In the genomic region with DNA sequence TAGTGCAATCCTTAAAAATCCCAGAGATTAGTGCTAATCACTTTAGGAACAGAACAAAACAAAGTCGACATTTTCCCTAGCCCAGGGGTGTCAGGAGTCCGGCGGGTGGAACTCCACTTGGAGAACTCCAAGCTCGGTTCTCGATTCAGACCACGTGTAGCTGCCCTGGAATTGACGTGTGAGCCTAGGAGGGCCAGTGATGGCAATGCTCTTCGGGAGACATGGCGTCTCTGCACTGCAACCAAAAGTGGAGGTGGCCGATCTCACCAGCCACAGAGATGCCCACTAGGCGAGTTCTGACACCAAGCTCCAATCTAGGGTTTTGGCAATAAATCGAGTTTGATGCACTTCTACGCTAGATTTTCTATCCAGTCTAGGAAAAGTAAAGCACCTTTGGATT, we compare ENCODE assay signal across 16 cellular contexts. TPM values are rescaled to one million over a fixed set of nuclear protein-coding genes. Genes with fewer than 3 reads are reported as not detected.
A peak's percentile ranks its signal among the peaks of the same experiment; 100 is the strongest.
DNase-seq lines count a peak whose midpoint lies in the region; ATAC-seq and TF ChIP-seq lines count a peak whose summit lies in the region.
"Had no signal": no experiment of that assay in that cellular context is flagged by ENCODE, and none has a peak within 500 bp of the region (broad histone marks: within the 10 kb centered on the region; RNA-seq: fewer than 3 reads in every experiment).

No MANE protein-coding gene starts in this region.

- H3K79me2 ChIP-seq in HCT116 (ENCODE audit: insufficient read depth, low read length) = no peaks in the 10 kb centered on the region

- no peak overlapping the region for H3K4me3 ChIP-seq in HCT116 (replicated peaks in 1 of 2; ENCODE audit: low read depth in 1 of 2, low read length in 2 of 2)
- no peak overlapping the region for H3K4me3 ChIP-seq in sigmoid colon
- H3K4me3 ChIP-seq: A549, HAP-1 had no signal

- no peaks in the 10 kb centered on the region for H3K9me2 ChIP-seq in HCT116 (ENCODE audit: insufficient read depth)

- TF ChIP-seq RAD21 in HCT116 (IDR thresholded peaks at IDR 0.05; ENCODE audit: low read depth) = no peak

- no peak overlapping the region for H3K4me2 ChIP-seq in HCT116 (ENCODE audit: low read length)
- H3K4me2 ChIP-seq: A549 had no signal

- BruUV-seq in HCT116 (replicated peaks; lab: Mats Ljungman, UMichigan) = TSS peak; percentile 14

- H3K9me3 Mint-ChIP-seq in chondrocyte (ENCODE audit: low read depth) (no peaks in the 10 kb centered on the region), neural crest cell (no peaks in the 10 kb centered on the region)
- H3K9me3 Mint-ChIP-seq: CD4-positive, alpha-beta memory T cell; HFFc6 had no signal

- H3K27ac Mint-ChIP-seq in chondrocyte (ENCODE audit: unreplicated experiment) (no peak overlapping the region), neural crest cell (ENCODE audit: unreplicated experiment) (peak overlapping the region; percentile 27)
- H3K27ac Mint-ChIP-seq: HFFc6 had no signal

- no peak for ATAC-seq in HCT116
- ATAC-seq: A549 had no signal

- H4K20me1 ChIP-seq in HCT116 (ENCODE audit: insufficient read depth) = peaks cover 25% of the 10 kb centered on the region

- TF ChIP-seq POLR2A in HCT116 (IDR thresholded peaks at IDR 0.05; ENCODE audit: borderline replicate concordance, extremely low read depth, insufficient read depth, insufficient read length) (no peak), sigmoid colon (IDR thresholded peaks at IDR 0.05) (no peak)

- no peak overlapping the region for H3K9ac ChIP-seq in HCT116 (ENCODE audit: low read length)

- CTCF ChIA-PET in HCT116 (lab: Charles Lee) = interaction anchor here (0.6 to 1.2 kb wide), 4 partner anchors 10 to 226 kb away, joined by 3 to 5 read pairs (median 3); no protein-coding TSS in a partner anchor

- H3K36me3 Mint-ChIP-seq in chondrocyte (ENCODE audit: low read depth) = peaks cover 35% of the 10 kb centered on the region
- H3K36me3 Mint-ChIP-seq in neural crest cell (ENCODE audit: low read depth) = peaks cover 14% of the 10 kb centered on the region

- POLR2A ChIA-PET in HCT116 (lab: Charles Lee) = no interaction called here

- H3K27ac ChIP-seq in HCT116 (ENCODE audit: low read depth, low read length) (no peak overlapping the region), sigmoid colon (no peak overlapping the region)
- H3K27ac ChIP-seq: A549, C4-2B had no signal

- no peak for TF ChIP-seq EP300 in sigmoid colon (IDR thresholded peaks at IDR 0.05)

- DNase-seq in HCT116 (ENCODE audit: low read depth, low spot score) = no peak
- DNase-seq in chondrocyte (ENCODE audit: low spot score) = peak; percentile 42
- DNase-seq in neural crest cell (ENCODE audit: low read depth, low spot score) = no peak
- peak; percentile 36 for DNase-seq in sigmoid colon
- DNase-seq in COR-L47 (lab: John Stamatoyannopoulos, UW) = no peak
- DNase-seq in NCI-H2196 (lab: John Stamatoyannopoulos, UW; ENCODE audit: unreplicated experiment) = no peak
- DNase-seq: BE2C; CD4-positive, alpha-beta memory T cell; DMS153; DMS79 treated with DMSO at 0.1 percent for 48 hours; EL; GOT3; HFFc6 had no signal

- H3K4me3 Mint-ChIP-seq in chondrocyte (ENCODE audit: unreplicated experiment) (no peak overlapping the region), neural crest cell (no peak overlapping the region)
- H3K4me3 Mint-ChIP-seq: CD4-positive, alpha-beta memory T cell; HFFc6 had no signal

- no peaks in the 10 kb centered on the region for H3K9me3 ChIP-seq in HCT116 (ENCODE audit: control insufficient read depth in 1 of 2, insufficient read depth in 1 of 2, low read depth in 1 of 2, low read length in 2 of 2)
- H3K9me3 ChIP-seq in sigmoid colon = no peaks in the 10 kb centered on the region
- H3K9me3 ChIP-seq: A549, BE2C, HAP-1 had no signal

- RAD21 ChIA-PET in HCT116 (lab: Charles Lee; ENCODE audit: low non-redundant PET in 1 of 2, low total read pairs in 2 of 2, uncharacterized antibody in 2 of 2, unreplicated experiment in 2 of 2) = no interaction called here

- H3K36me3 ChIP-seq in HCT116 (ENCODE audit: control insufficient read depth in 1 of 2, insufficient read depth in 2 of 2, low read length in 2 of 2) (peaks cover 21 to 26% of the 10 kb centered on the region in 2 experiments; a peak in 3 of 4 replicates), sigmoid colon (peaks cover 16 to 99% (median 44%) of the 10 kb centered on the region in 4 donors)

- intact Hi-C loops in HCT116 (cut with micrococcal nuclease) (loop anchor here (5.0 kb wide), 1 partner anchor 48 kb away; no protein-coding TSS in a partner anchor), sigmoid colon (cut with DNase I) (loop anchor here (10.0 kb wide), 1 partner anchor 135 kb away; no protein-coding TSS in a partner anchor)

- H2AFZ ChIP-seq in HCT116 (ENCODE audit: low read depth, low read length, poor library complexity, severe bottlenecking) = no peak overlapping the region

- WGBS in sigmoid colon, 2 donors = 93 to 94% methylated on average over 13 of the region's 13 CpGs

- H3K4me1 ChIP-seq in HCT116 (ENCODE audit: control insufficient read depth in 1 of 2, insufficient read depth in 2 of 2, low read length in 2 of 2) = peaks cover 24 to 42% of the 10 kb centered on the region in 2 experiments
- no peaks in the 10 kb centered on the region for H3K4me1 ChIP-seq in sigmoid colon
- H3K4me1 ChIP-seq: A549, HAP-1 had no signal

- H3K27me3 Mint-ChIP-seq in chondrocyte (ENCODE audit: low read depth) = no peaks in the 10 kb centered on the region
- no peaks in the 10 kb centered on the region for H3K27me3 Mint-ChIP-seq in neural crest cell (ENCODE audit: low read depth)
- H3K27me3 Mint-ChIP-seq: CD4-positive, alpha-beta memory T cell had no signal

- no peaks in the 10 kb centered on the region for H3K27me3 ChIP-seq in HCT116 (ENCODE audit: insufficient read depth, low read length)
- no peaks in the 10 kb centered on the region for H3K27me3 ChIP-seq in sigmoid colon
- H3K27me3 ChIP-seq: BE2C had no signal

- TF ChIP-seq CTCF in HCT116 (IDR thresholded peaks at IDR 0.05 in 2 of 3, conservative IDR thresholded peaks at IDR 0.05 in 1 of 3; ENCODE audit: borderline replicate concordance in 1 of 3, insufficient read depth in 1 of 3, low read depth in 2 of 3, low read length in 2 of 3) (no peak), chondrocyte (IDR thresholded peaks at IDR 0.05) (no peak), neural crest cell (conservative IDR thresholded peaks at IDR 0.05) (no peak), sigmoid colon (IDR thresholded peaks at IDR 0.05) (no peak)

- H3K4me1 Mint-ChIP-seq in chondrocyte (ENCODE audit: low read depth) (peaks cover 14% of the 10 kb centered on the region), neural crest cell (no peaks in the 10 kb centered on the region)

TF ChIP-seq in HCT116, 20 proteins besides CTCF, POLR2A, EP300 and RAD21:
- no peak for TF ChIP-seq EZH2 (IDR thresholded peaks at IDR 0.05)
- no peak for TF ChIP-seq SP1 (IDR thresholded peaks at IDR 0.05; ENCODE audit: low read depth)
- no peak for TF ChIP-seq CEBPB (IDR thresholded peaks at IDR 0.05; ENCODE audit: low read depth)
- TF ChIP-seq JUND (IDR thresholded peaks at IDR 0.05) = no peak
- TF ChIP-seq, protein P1, sequence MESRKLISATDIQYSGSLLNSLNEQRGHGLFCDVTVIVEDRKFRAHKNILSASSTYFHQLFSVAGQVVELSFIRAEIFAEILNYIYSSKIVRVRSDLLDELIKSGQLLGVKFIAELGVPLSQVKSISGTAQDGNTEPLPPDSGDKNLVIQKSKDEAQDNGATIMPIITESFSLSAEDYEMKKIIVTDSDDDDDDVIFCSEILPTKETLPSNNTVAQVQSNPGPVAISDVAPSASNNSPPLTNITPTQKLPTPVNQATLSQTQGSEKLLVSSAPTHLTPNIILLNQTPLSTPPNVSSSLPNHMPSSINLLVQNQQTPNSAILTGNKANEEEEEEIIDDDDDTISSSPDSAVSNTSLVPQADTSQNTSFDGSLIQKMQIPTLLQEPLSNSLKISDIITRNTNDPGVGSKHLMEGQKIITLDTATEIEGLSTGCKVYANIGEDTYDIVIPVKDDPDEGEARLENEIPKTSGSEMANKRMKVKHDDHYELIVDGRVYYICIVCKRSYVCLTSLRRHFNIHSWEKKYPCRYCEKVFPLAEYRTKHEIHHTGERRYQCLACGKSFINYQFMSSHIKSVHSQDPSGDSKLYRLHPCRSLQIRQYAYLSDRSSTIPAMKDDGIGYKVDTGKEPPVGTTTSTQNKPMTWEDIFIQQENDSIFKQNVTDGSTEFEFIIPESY (IDR thresholded peaks at IDR 0.05; ENCODE audit: extremely low read depth, insufficient replicate concordance, low read length) = no peak
- TF ChIP-seq CBX3 (IDR thresholded peaks at IDR 0.05; ENCODE audit: low read depth) = no peak
- no peak for TF ChIP-seq ELF1 (IDR thresholded peaks at IDR 0.05; ENCODE audit: borderline replicate concordance, low read depth)
- TF ChIP-seq ZFX (IDR thresholded peaks at IDR 0.05) = no peak
- TF ChIP-seq SRF (IDR thresholded peaks at IDR 0.05; ENCODE audit: low read depth) = no peak

RNA-seq across cellular contexts. Expression of a gene that starts 17.6 kb away (rescaled TPM):
- total RNA-seq in HCT116 (2021; ENCODE audit: unreplicated experiment) (93.8 TPM), chondrocyte (139 to 189 TPM (median 186 TPM) in 3 replicates), neural crest cell (37.9 and 40.7 TPM in 2 replicates), sigmoid colon (10 to 100 TPM; 50.0 to 62.6 (median 62.2) TPM)
- 104 and 108 TPM in 2 replicates for polyA plus RNA-seq in HCT116 (2012)
- 100 to 1,000 TPM in 1 of 3 donors, 10 to 100 TPM in 2; 48.0 to 137 (median 76.3) TPM for polyA plus RNA-seq in sigmoid colon

RNA-seq across cellular contexts. Expression of a gene that starts 26.2 kb away (rescaled TPM):
- total RNA-seq in HCT116 (2021; ENCODE audit: unreplicated experiment) (52.1 TPM), chondrocyte (30.3 to 37.2 TPM (median 30.6 TPM) in 3 replicates), neural crest cell (19.4 and 23.7 TPM in 2 replicates), sigmoid colon (100 to 1,000 TPM in 2 of 4 donors, 10 to 100 TPM in 2; 86.7 to 120 (median 98.4) TPM)
- 27.9 and 33.9 TPM in 2 replicates for polyA plus RNA-seq in HCT116 (2012)
- 10 to 100 TPM; 15.0 to 40.0 (median 16.2) TPM for polyA plus RNA-seq in sigmoid colon

Comparison
In these comparisons a context has a peak if more than half of its experiments do, and no peak if none do; other contexts are left out.
1. DNase-seq: peak in chondrocyte (single experiment) and sigmoid colon (single experiment); none in HCT116 (single experiment), neural crest cell (single experiment), COR-L47 (single experiment) and NCI-H2196 (single experiment).